In genomic region chr2:37376421-37377186, GRCh38 we compare ENCODE assay signal across 8 cellular contexts. TPM values are rescaled to one million over a fixed set of nuclear protein-coding genes. Genes with fewer than 3 reads are reported as not detected.
DNase-seq lines count a peak whose midpoint lies in the region; ATAC-seq and TF ChIP-seq lines count a peak whose summit lies in the region.

No MANE protein-coding gene starts in this region.

- CTCF ChIA-PET in WTC11 (lab: Charles Lee) = interaction anchor here (0.8 to 3.8 kb wide), 4 partner anchors 13 to 501 kb away, joined by 3 to 16 read pairs (median 3); no protein-coding TSS in a partner anchor

- POLR2A ChIA-PET in WTC11 (lab: Charles Lee) = no interaction called here

- H3K27me3 Mint-ChIP-seq in T-helper 1 cell treated with Interleukin-12 subunit alpha and Interleukin-12 subunit beta and Interleukin-4 antibody, amounts not matched to agents 30 μg/mL and 1 μg/mL, for 36 hours (ENCODE audit: low read depth) = peaks cover 68% of the 10 kb centered on the region
- no peaks in the 10 kb centered on the region for H3K27me3 Mint-ChIP-seq in WTC11 (ENCODE audit: low read depth)

- TF ChIP-seq CTCF in GM20000 (IDR thresholded peaks at IDR 0.05; ENCODE audit: extremely low read depth, missing control alignments) (no peak), WTC11 (IDR thresholded peaks at IDR 0.05) (no peak)

- H3K4me3 Mint-ChIP-seq in T-helper 1 cell treated with Interleukin-12 subunit alpha and Interleukin-12 subunit beta and Interleukin-4 antibody, amounts not matched to agents 30 μg/mL and 1 μg/mL, for 36 hours = peak overlapping the region; percentile 43
- H3K4me3 Mint-ChIP-seq in WTC11 = no peak overlapping the region

- peaks cover 25% of the 10 kb centered on the region for H3K4me1 Mint-ChIP-seq in T-helper 1 cell treated with Interleukin-12 subunit alpha and Interleukin-12 subunit beta and Interleukin-4 antibody, amounts not matched to agents 30 μg/mL and 1 μg/mL, for 36 hours (ENCODE audit: low read depth)
- H3K4me1 Mint-ChIP-seq in WTC11 = peaks cover 9% of the 10 kb centered on the region

- ATAC-seq in HG03442 (IDR thresholded peaks at IDR 0.05; ENCODE audit: unreplicated experiment) (peak; percentile 88), WTC11 (no peak)

- DNase-seq in GM04504 (ENCODE audit: low read depth) (peak; percentile 92), GM20000 (ENCODE audit: low spot score) (peak; percentile 65), foreskin melanocyte (peak; percentile 99), ureter (ENCODE audit: low spot score) (peak; percentile 66), NCI-H748 (lab: John Stamatoyannopoulos, UW; ENCODE audit: unreplicated experiment) (no peak), WTC11 (ENCODE audit: low spot score) (no peak)

- no peaks in the 10 kb centered on the region for H3K9me3 Mint-ChIP-seq in T-helper 1 cell treated with Interleukin-12 subunit alpha and Interleukin-12 subunit beta and Interleukin-4 antibody, amounts not matched to agents 30 μg/mL and 1 μg/mL, for 36 hours
- peaks cover 3% of the 10 kb centered on the region for H3K9me3 Mint-ChIP-seq in WTC11

- H3K36me3 Mint-ChIP-seq in T-helper 1 cell treated with Interleukin-12 subunit alpha and Interleukin-12 subunit beta and Interleukin-4 antibody, amounts not matched to agents 30 μg/mL and 1 μg/mL, for 36 hours (ENCODE audit: low read depth) = no peaks in the 10 kb centered on the region
- peaks cover 6% of the 10 kb centered on the region; the same call in 1 of the 2 replicates for H3K36me3 Mint-ChIP-seq in WTC11

- H3K27ac Mint-ChIP-seq in T-helper 1 cell treated with Interleukin-12 subunit alpha and Interleukin-12 subunit beta and Interleukin-4 antibody, amounts not matched to agents 30 μg/mL and 1 μg/mL, for 36 hours = peak overlapping the region; percentile 23
- H3K27ac Mint-ChIP-seq in WTC11 = no peak overlapping the region

TF ChIP-seq in WTC11, 78 proteins besides CTCF, POLR2A, EP300 and RAD21:
- TF ChIP-seq TEAD1 (CRISPR knock-in tag; IDR thresholded peaks at IDR 0.05) = no peak
- no peak for TF ChIP-seq ZNF121 (CRISPR knock-in tag; IDR thresholded peaks at IDR 0.05)
- no peak for TF ChIP-seq RELA (CRISPR knock-in tag; IDR thresholded peaks at IDR 0.05; ENCODE audit: borderline replicate concordance)
- TF ChIP-seq ZBTB21 (CRISPR knock-in tag; IDR thresholded peaks at IDR 0.05; ENCODE audit: borderline replicate concordance) = no peak
- TF ChIP-seq, protein P1, sequence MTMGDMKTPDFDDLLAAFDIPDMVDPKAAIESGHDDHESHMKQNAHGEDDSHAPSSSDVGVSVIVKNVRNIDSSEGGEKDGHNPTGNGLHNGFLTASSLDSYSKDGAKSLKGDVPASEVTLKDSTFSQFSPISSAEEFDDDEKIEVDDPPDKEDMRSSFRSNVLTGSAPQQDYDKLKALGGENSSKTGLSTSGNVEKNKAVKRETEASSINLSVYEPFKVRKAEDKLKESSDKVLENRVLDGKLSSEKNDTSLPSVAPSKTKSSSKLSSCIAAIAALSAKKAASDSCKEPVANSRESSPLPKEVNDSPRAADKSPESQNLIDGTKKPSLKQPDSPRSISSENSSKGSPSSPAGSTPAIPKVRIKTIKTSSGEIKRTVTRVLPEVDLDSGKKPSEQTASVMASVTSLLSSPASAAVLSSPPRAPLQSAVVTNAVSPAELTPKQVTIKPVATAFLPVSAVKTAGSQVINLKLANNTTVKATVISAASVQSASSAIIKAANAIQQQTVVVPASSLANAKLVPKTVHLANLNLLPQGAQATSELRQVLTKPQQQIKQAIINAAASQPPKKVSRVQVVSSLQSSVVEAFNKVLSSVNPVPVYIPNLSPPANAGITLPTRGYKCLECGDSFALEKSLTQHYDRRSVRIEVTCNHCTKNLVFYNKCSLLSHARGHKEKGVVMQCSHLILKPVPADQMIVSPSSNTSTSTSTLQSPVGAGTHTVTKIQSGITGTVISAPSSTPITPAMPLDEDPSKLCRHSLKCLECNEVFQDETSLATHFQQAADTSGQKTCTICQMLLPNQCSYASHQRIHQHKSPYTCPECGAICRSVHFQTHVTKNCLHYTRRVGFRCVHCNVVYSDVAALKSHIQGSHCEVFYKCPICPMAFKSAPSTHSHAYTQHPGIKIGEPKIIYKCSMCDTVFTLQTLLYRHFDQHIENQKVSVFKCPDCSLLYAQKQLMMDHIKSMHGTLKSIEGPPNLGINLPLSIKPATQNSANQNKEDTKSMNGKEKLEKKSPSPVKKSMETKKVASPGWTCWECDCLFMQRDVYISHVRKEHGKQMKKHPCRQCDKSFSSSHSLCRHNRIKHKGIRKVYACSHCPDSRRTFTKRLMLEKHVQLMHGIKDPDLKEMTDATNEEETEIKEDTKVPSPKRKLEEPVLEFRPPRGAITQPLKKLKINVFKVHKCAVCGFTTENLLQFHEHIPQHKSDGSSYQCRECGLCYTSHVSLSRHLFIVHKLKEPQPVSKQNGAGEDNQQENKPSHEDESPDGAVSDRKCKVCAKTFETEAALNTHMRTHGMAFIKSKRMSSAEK (CRISPR knock-in tag; IDR thresholded peaks at IDR 0.05; ENCODE audit: borderline replicate concordance) = no peak
- TF ChIP-seq, protein P2, sequence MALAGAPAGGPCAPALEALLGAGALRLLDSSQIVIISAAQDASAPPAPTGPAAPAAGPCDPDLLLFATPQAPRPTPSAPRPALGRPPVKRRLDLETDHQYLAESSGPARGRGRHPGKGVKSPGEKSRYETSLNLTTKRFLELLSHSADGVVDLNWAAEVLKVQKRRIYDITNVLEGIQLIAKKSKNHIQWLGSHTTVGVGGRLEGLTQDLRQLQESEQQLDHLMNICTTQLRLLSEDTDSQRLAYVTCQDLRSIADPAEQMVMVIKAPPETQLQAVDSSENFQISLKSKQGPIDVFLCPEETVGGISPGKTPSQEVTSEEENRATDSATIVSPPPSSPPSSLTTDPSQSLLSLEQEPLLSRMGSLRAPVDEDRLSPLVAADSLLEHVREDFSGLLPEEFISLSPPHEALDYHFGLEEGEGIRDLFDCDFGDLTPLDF (CRISPR knock-in tag; IDR thresholded peaks at IDR 0.05) = no peak

RNA-seq across cellular contexts. Expression of gene QPCT, which starts 32.2 kb away (rescaled TPM):
- 23.6 TPM for total RNA-seq in ureter
- 13.6 to 19.9 TPM (median 19.5 TPM) in 3 replicates for total RNA-seq in WTC11 (2021)

RNA-seq across cellular contexts. Expression of gene PRKD3, which starts 52.0 kb away (rescaled TPM):
- total RNA-seq in ureter (43.3 TPM), WTC11 (2021) (65.9 to 82.1 TPM (median 68.5 TPM) in 3 replicates)

Comparison
In these comparisons a context has a peak if more than half of its experiments do, and no peak if none do; other contexts are left out.
1. DNase-seq: peak in GM04504 (single experiment), GM20000 (single experiment), foreskin melanocyte (single experiment) and ureter (single experiment); none in NCI-H748 (single experiment) and WTC11 (single experiment).